Comparison of ENCODE assay signal across 23 cellular contexts in the genomic region with DNA sequence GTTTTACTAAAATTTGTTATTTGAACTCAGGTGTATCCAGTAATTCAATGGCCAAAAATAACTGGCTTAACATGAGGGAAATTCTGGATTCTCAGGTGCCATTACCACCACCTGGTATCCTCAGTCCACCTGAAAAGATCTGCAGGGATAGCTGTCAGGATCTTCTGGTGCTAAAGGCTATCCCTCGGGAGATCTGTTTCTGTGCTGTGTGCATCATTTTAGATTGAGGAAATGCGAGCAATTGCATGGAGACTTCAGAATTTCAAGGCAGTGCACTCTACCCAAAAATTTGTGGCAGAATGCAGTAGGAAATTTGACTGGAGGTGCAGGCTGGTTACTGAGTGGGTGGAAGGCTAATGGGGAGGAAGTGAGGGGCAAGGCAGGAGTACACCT. TPM values are rescaled to one million over a fixed set of nuclear protein-coding genes. Genes with fewer than 3 reads are reported as not detected.
DNase-seq lines count a peak whose midpoint lies in the region; ATAC-seq and TF ChIP-seq lines count a peak whose summit lies in the region.
"Had no signal": no experiment of that assay in that cellular context is flagged by ENCODE, and none has a peak within 500 bp of the region (broad histone marks: within the 10 kb centered on the region; RNA-seq: fewer than 3 reads in every experiment).

No MANE protein-coding gene starts in this region.

- peak; percentile 5 for DNase-seq in activated CD4-positive, alpha-beta memory T cell treated with anti-CD3 and anti-CD28 coated beads for 36 hours
- no peak for DNase-seq in esophagus squamous epithelium (lab: John Stamatoyannopoulos, UW)
- DNase-seq in stimulated activated CD4-positive, alpha-beta T cell treated with anti-CD3 and anti-CD28 coated beads, Interleukin-1b, Interleukin-23, amount 100 ng/mL, for 48 hours = no peak
- no peak for DNase-seq in left colon
- no peak for DNase-seq in stimulated activated CD4-positive, alpha-beta T cell treated with anti-CD3 and anti-CD28 coated beads, Interleukin-2, amount 100 ng/mL, for 24 hours
- DNase-seq: activated CD4-positive, alpha-beta T cell treated with anti-CD3 and anti-CD28 coated beads, Interleukin-2, amount 10 ng/mL, durations not matched to agents 7 days and 5 days; amniotic stem cell; Caco-2; dorsolateral prefrontal cortex; erythroblast; left cardiac atrium; NCI-H1105; NCI-H2081 treated with DMSO at 0.1 percent for 48 hours; NCI-H446 treated with DMSO at 0.1 percent for 48 hours; Right ventricle myocardium superior; testis had no signal

- no peak overlapping the region for H3K4me3 ChIP-seq in esophagus squamous epithelium
- H3K4me3 ChIP-seq: cardiac muscle cell, dorsolateral prefrontal cortex, GM23248, prostate gland, testis had no signal

- H3K27ac Mint-ChIP-seq in activated CD4-positive, alpha-beta memory T cell treated with anti-CD3 and anti-CD28 coated beads for 36 hours = no peak overlapping the region
- H3K27ac Mint-ChIP-seq: activated CD4-positive, alpha-beta T cell treated with anti-CD3 and anti-CD28 coated beads, Interleukin-2, amount 10 ng/mL, durations not matched to agents 7 days and 5 days had no signal

- no peaks in the 10 kb centered on the region for H3K27me3 Mint-ChIP-seq in activated CD4-positive, alpha-beta memory T cell treated with anti-CD3 and anti-CD28 coated beads for 36 hours
- H3K27me3 Mint-ChIP-seq: activated CD4-positive, alpha-beta T cell treated with anti-CD3 and anti-CD28 coated beads, Interleukin-2, amount 10 ng/mL, durations not matched to agents 7 days and 5 days had no signal

- H3K4me1 Mint-ChIP-seq in activated CD4-positive, alpha-beta memory T cell treated with anti-CD3 and anti-CD28 coated beads for 36 hours (ENCODE audit: low read depth) = peaks cover 24% of the 10 kb centered on the region

- intact Hi-C loops in activated CD4-positive, alpha-beta memory T cell treated with anti-CD3 and anti-CD28 coated beads for 36 hours (cut with micrococcal nuclease) = no loop called here
- intact Hi-C loops in esophagus squamous epithelium (cut with DNase I) (loop anchor here (2.0 kb wide), 1 partner anchor 76 kb away; no protein-coding TSS in a partner anchor), left colon (cut with DNase I, micrococcal nuclease) (loop anchor here (5.0 to 10.0 kb wide), 2 partner anchors 77 to 80 kb away; no protein-coding TSS in a partner anchor)

- no peak for TF ChIP-seq CTCF in 22Rv1 (IDR thresholded peaks at IDR 0.05)
- TF ChIP-seq CTCF in esophagus squamous epithelium (IDR thresholded peaks at IDR 0.05) = no peak

- H3K36me3 Mint-ChIP-seq in activated CD4-positive, alpha-beta memory T cell treated with anti-CD3 and anti-CD28 coated beads for 36 hours = peaks cover 47% of the 10 kb centered on the region

- no peak overlapping the region for H3K4me3 Mint-ChIP-seq in activated CD4-positive, alpha-beta memory T cell treated with anti-CD3 and anti-CD28 coated beads for 36 hours
- H3K4me3 Mint-ChIP-seq: activated CD4-positive, alpha-beta T cell treated with anti-CD3 and anti-CD28 coated beads, Interleukin-2, amount 10 ng/mL, durations not matched to agents 7 days and 5 days; neural crest cell had no signal

- peaks cover 4 to 14% (median 4%) of the 10 kb centered on the region in 3 donors for H3K4me1 ChIP-seq in esophagus squamous epithelium
- H3K4me1 ChIP-seq: prostate gland had no signal

- WGBS in esophagus squamous epithelium, 2 donors = 81 to 83% methylated on average over 2 of the region's 2 CpGs

- no peaks in the 10 kb centered on the region for H3K27me3 ChIP-seq in esophagus squamous epithelium
- H3K27me3 ChIP-seq: cardiac muscle cell, dorsolateral prefrontal cortex, testis had no signal

- no peak for TF ChIP-seq POLR2A in esophagus squamous epithelium (IDR thresholded peaks at IDR 0.05)

- POLR2A ChIA-PET in activated CD4-positive, alpha-beta memory T cell treated with anti-CD3 and anti-CD28 coated beads for 36 hours (lab: Charles Lee) = interaction anchor here (0.6 to 2.2 kb wide), 3 partner anchors 10 to 74 kb away, joined by 3 to 8 read pairs (median 6); partner anchors contain the start of gene ZCCHC8

- H3K27ac ChIP-seq in 22Rv1 (peak overlapping the region; percentile 47; the same call in 1 of the 2 replicates), esophagus squamous epithelium (peak overlapping the region; percentile 33 to 76 (median 60))
- H3K27ac ChIP-seq: cardiac muscle cell, GM23248, prostate gland, testis had no signal

- H3K9me3 ChIP-seq in esophagus squamous epithelium = no peaks in the 10 kb centered on the region
- H3K9me3 ChIP-seq: Caco-2, prostate gland, testis had no signal

- H3K36me3 ChIP-seq in esophagus squamous epithelium = peaks cover 8 to 72% (median 23%) of the 10 kb centered on the region in 3 donors

- H3K9me3 Mint-ChIP-seq in activated CD4-positive, alpha-beta memory T cell treated with anti-CD3 and anti-CD28 coated beads for 36 hours = no peaks in the 10 kb centered on the region
- H3K9me3 Mint-ChIP-seq: activated CD4-positive, alpha-beta T cell treated with anti-CD3 and anti-CD28 coated beads, Interleukin-2, amount 10 ng/mL, durations not matched to agents 7 days and 5 days; neural crest cell had no signal

- peak; percentile 24 for ATAC-seq in GM21381 (IDR thresholded peaks at IDR 0.05; ENCODE audit: unreplicated experiment)
- ATAC-seq in HG02571 (IDR thresholded peaks at IDR 0.05; ENCODE audit: unreplicated experiment) = no peak
- ATAC-seq in left colon = no peak

- CTCF ChIA-PET in activated CD4-positive, alpha-beta memory T cell treated with anti-CD3 and anti-CD28 coated beads for 36 hours (lab: Charles Lee) = interaction anchor here (0.8 to 6.3 kb wide), 5 partner anchors 19 to 230 kb away, joined by 3 to 208 read pairs (median 3); no protein-coding TSS in a partner anchor

RNA-seq across cellular contexts. Expression of gene ZCCHC8, which starts 26.4 kb away (rescaled TPM):
- total RNA-seq in activated CD4-positive, alpha-beta memory T cell treated with anti-CD3 and anti-CD28 coated beads for 36 hours = 10 to 100 TPM; 27.7 to 28.5 TPM
- total RNA-seq in esophagus squamous epithelium (10 to 100 TPM; 15.6 to 27.7 (median 20.0) TPM), left colon (10 to 100 TPM; 18.7 to 20.0 TPM)

RNA-seq across cellular contexts. Expression of gene CLIP1, which starts 51.9 kb away (rescaled TPM):
- total RNA-seq in activated CD4-positive, alpha-beta memory T cell treated with anti-CD3 and anti-CD28 coated beads for 36 hours = 10 to 100 TPM; 69.2 to 71.8 TPM
- 100 to 1,000 TPM in 3 of 4 donors, 10 to 100 TPM in 1; 78.7 to 147 (median 118) TPM for total RNA-seq in esophagus squamous epithelium
- 10 to 100 TPM; 53.8 to 57.5 TPM for total RNA-seq in left colon

RNA-seq across cellular contexts. Expression of gene RSRC2, which starts 52.4 kb away (rescaled TPM):
- total RNA-seq in activated CD4-positive, alpha-beta memory T cell treated with anti-CD3 and anti-CD28 coated beads for 36 hours = 100 to 1,000 TPM; 106 to 115 TPM
- 10 to 100 TPM; 40.9 to 78.6 (median 63.8) TPM for total RNA-seq in esophagus squamous epithelium
- 10 to 100 TPM; 49.4 to 67.4 TPM for total RNA-seq in left colon

RNA-seq across cellular contexts. Expression of gene KNTC1, which starts 52.7 kb away (rescaled TPM):
- 100 to 1,000 TPM; 136 to 147 TPM for total RNA-seq in activated CD4-positive, alpha-beta memory T cell treated with anti-CD3 and anti-CD28 coated beads for 36 hours
- total RNA-seq in esophagus squamous epithelium (10 to 100 TPM in 3 of 4 donors, 1 to 10 TPM in 1; 9.0 to 33.7 (median 14.4) TPM), left colon (10 to 100 TPM; 10.1 to 17.5 TPM)
